ENCODE assay signal across 31 cellular contexts in the genomic region with DNA sequence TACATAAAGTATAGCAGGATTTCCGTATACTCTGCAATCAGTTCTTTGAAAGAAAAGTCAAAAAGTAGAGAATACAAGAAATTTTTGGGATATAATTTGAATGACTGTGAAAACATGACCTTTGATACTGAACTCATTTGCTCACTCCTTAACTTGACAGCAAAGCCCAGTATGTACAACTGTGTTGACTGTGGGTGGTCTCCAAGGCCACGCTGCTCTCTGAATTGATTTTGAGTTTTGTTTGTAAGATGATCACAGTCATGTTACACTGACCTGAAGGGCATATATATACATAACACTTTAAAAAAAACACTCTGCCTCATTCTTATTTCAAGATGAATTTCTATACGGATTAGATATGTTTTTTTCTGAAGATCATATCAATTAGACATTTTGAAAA.
"Had no signal": no experiment of that assay in that cellular context is flagged by ENCODE, and none has a peak within 500 bp of the region (broad histone marks: within the 10 kb centered on the region; RNA-seq: fewer than 3 reads in every experiment).

No MANE protein-coding gene starts in this region.

- H3K9ac ChIP-seq: parathyroid adenoma had no signal

- H3K79me2 ChIP-seq: parathyroid adenoma had no signal

- H3K36me3 Mint-ChIP-seq: naive thymus-derived CD8-positive, alpha-beta T cell; natural killer cell treated with Interleukin-12 subunit alpha and Interleukin-12 subunit beta and Interleukin-15 and Interleukin-18, amount 100 ng/mL, for 72 hours; stimulated activated memory B cell treated with anti-CD40 and anti-IgM and Interleukin-4, amounts not matched to agents 10 μg/mL and 1 μg/mL and 100 μg/mL, for 72 hours; type B pancreatic cell had no signal

- H3K4me3 Mint-ChIP-seq: naive thymus-derived CD8-positive, alpha-beta T cell; natural killer cell treated with Interleukin-12 subunit alpha and Interleukin-12 subunit beta and Interleukin-15 and Interleukin-18, amount 100 ng/mL, for 72 hours; nephron progenitor cell; neural crest cell; stimulated activated memory B cell treated with anti-CD40 and anti-IgM and Interleukin-4, amounts not matched to agents 10 μg/mL and 1 μg/mL and 100 μg/mL, for 72 hours; stimulated activated naive CD8-positive, alpha-beta T cell treated with anti-CD3 and anti-CD28 coated beads, Interleukin-15, amount 100 ng/mL, for 72 hours; type B pancreatic cell had no signal

- H3K4me1 Mint-ChIP-seq: naive thymus-derived CD8-positive, alpha-beta T cell; stimulated activated memory B cell treated with anti-CD40 and anti-IgM and Interleukin-4, amounts not matched to agents 10 μg/mL and 1 μg/mL and 100 μg/mL, for 72 hours; stimulated activated naive CD8-positive, alpha-beta T cell treated with anti-CD3 and anti-CD28 coated beads, Interleukin-15, amount 100 ng/mL, for 72 hours had no signal

- H3K36me3 ChIP-seq: neutrophil, spleen, suprapubic skin, tibial artery, transverse colon, upper lobe of right lung, uterus had no signal

- H3K27me3 ChIP-seq: neutrophil, spleen, suprapubic skin, testis, tibial artery, upper lobe of right lung, uterus had no signal

- H3K9me3 ChIP-seq: neutrophil, psoas muscle, spleen, suprapubic skin, testis, tibial artery, transverse colon, upper lobe of right lung, uterus had no signal

- H3K9me3 Mint-ChIP-seq: naive thymus-derived CD8-positive, alpha-beta T cell; natural killer cell treated with Interleukin-12 subunit alpha and Interleukin-12 subunit beta and Interleukin-15 and Interleukin-18, amount 100 ng/mL, for 72 hours; nephron progenitor cell; neural crest cell; stimulated activated memory B cell treated with anti-CD40 and anti-IgM and Interleukin-4, amounts not matched to agents 10 μg/mL and 1 μg/mL and 100 μg/mL, for 72 hours; stimulated activated naive CD8-positive, alpha-beta T cell treated with anti-CD3 and anti-CD28 coated beads, Interleukin-15, amount 100 ng/mL, for 72 hours; type B pancreatic cell had no signal

- H3K4me2 ChIP-seq: smooth muscle cell had no signal

- DNase-seq: naive thymus-derived CD8-positive, alpha-beta T cell; nephron progenitor cell; nucleus accumbens; posterior cingulate gyrus; psoas muscle; right cardiac atrium; spleen; stimulated activated CD4-positive, alpha-beta T cell treated with anti-CD3 and anti-CD28 coated beads, Interleukin-12 subunit alpha, Interleukin-12 subunit beta, amount 100 ng/mL, for 4 hours; stimulated activated CD4-positive, alpha-beta T cell treated with anti-CD3 and anti-CD28 coated beads, Interleukin-1b, Interleukin-23, amount 100 ng/mL, for 48 hours; stimulated activated CD4-positive, alpha-beta T cell treated with anti-CD3 and anti-CD28 coated beads, Interleukin-4, amount 100 ng/mL, for 1 hour; stimulated activated CD4-positive, alpha-beta T cell treated with anti-CD3 and anti-CD28 coated beads, Interleukin-4, amount 100 ng/mL, for 4 hours; stimulated activated CD8-positive, alpha-beta memory T cell treated with anti-CD3 and anti-CD28 coated beads, Interleukin-4, amount 100 ng/mL, for 48 hours; stimulated activated naive CD4-positive, alpha-beta T cell; stimulated activated naive CD8-positive, alpha-beta T cell treated with anti-CD3 and anti-CD28 coated beads, Interleukin-15, amount 100 ng/mL, for 72 hours; stimulated activated naive CD8-positive, alpha-beta T cell treated with anti-CD3 and anti-CD28 coated beads, Interleukin-15, Interleukin-2, amounts not matched to agents 100 U/mL and 50 U/mL, for 24 hours; substantia nigra; testis; tibial artery; transverse colon; upper lobe of right lung; uterus had no signal

- H3K4me3 ChIP-seq: psoas muscle, skin epidermis, smooth muscle cell, spleen, suprapubic skin, testis, tibial artery, transverse colon, upper lobe of right lung, uterus had no signal

- H3K27me3 Mint-ChIP-seq: stimulated activated memory B cell treated with anti-CD40 and anti-IgM and Interleukin-4, amounts not matched to agents 10 μg/mL and 1 μg/mL and 100 μg/mL, for 72 hours had no signal

- ATAC-seq: naive thymus-derived CD8-positive, alpha-beta T cell; natural killer cell treated with Interleukin-12 subunit alpha and Interleukin-12 subunit beta and Interleukin-15 and Interleukin-18, amount 100 ng/mL, for 72 hours; psoas muscle; right cardiac atrium; sciatic nerve; stimulated activated memory B cell treated with anti-CD40 and anti-IgM and Interleukin-4, amounts not matched to agents 10 μg/mL and 1 μg/mL and 100 μg/mL, for 72 hours; stimulated activated naive CD8-positive, alpha-beta T cell treated with anti-CD3 and anti-CD28 coated beads, Interleukin-15, amount 100 ng/mL, for 72 hours; stimulated activated naive CD8-positive, alpha-beta T cell treated with anti-CD3 and anti-CD28 coated beads, Interleukin-15, Interleukin-2, amounts not matched to agents 100 U/mL and 50 U/mL, for 24 hours; upper lobe of right lung had no signal

- H3K27ac ChIP-seq: neutrophil, parathyroid adenoma, psoas muscle, skin epidermis, spleen, suprapubic skin, testis, tibial artery, transverse colon, upper lobe of right lung, uterus had no signal

- H2AFZ ChIP-seq: parathyroid adenoma had no signal

- H3K27ac Mint-ChIP-seq: natural killer cell treated with Interleukin-12 subunit alpha and Interleukin-12 subunit beta and Interleukin-15 and Interleukin-18, amount 100 ng/mL, for 72 hours; nephron progenitor cell; stimulated activated memory B cell treated with anti-CD40 and anti-IgM and Interleukin-4, amounts not matched to agents 10 μg/mL and 1 μg/mL and 100 μg/mL, for 72 hours; stimulated activated naive CD8-positive, alpha-beta T cell treated with anti-CD3 and anti-CD28 coated beads, Interleukin-15, amount 100 ng/mL, for 72 hours; type B pancreatic cell had no signal

- H3K4me1 ChIP-seq: parathyroid adenoma, suprapubic skin, testis, tibial artery, transverse colon, upper lobe of right lung, uterus had no signal
